In genomic region chr16:2031081-2031577, GRCh38 we compare ENCODE assay signal across 2 cellular contexts.
A peak's percentile ranks its signal among the peaks of the same experiment; 100 is the strongest.
TF ChIP-seq lines count a peak whose summit lies in the region.

No MANE protein-coding gene starts in this region.

TF ChIP-seq in HEK293, 187 proteins besides CTCF, POLR2A, EP300 and RAD21:
- peak; percentile 34 for TF ChIP-seq GLIS1 (tag by site-specific recombination; IDR thresholded peaks at IDR 0.05)
- peak; percentile 84 for TF ChIP-seq ZIC2 (tag by site-specific recombination; IDR thresholded peaks at IDR 0.05)
- TF ChIP-seq PATZ1 (tag by site-specific recombination; IDR thresholded peaks at IDR 0.05): peak; percentile 40; the same call in 1 of the 2 replicates
- TF ChIP-seq ZNF341 (tag by site-specific recombination; IDR thresholded peaks at IDR 0.05; ENCODE audit: low read depth): peak; percentile 63
- TF ChIP-seq ZNF843 (tag by site-specific recombination; IDR thresholded peaks at IDR 0.05): no peak
- no peak for TF ChIP-seq ZNF645 (tag by site-specific recombination; IDR thresholded peaks at IDR 0.05)
- TF ChIP-seq GLIS2 (tag by site-specific recombination; IDR thresholded peaks at IDR 0.05): peak; percentile 56
- no peak for TF ChIP-seq ZNF223 (tag by site-specific recombination; IDR thresholded peaks at IDR 0.05)
- TF ChIP-seq ZNF416 (tag by site-specific recombination; IDR thresholded peaks at IDR 0.05): no peak
- no peak for TF ChIP-seq ZNF169 (tag by site-specific recombination; IDR thresholded peaks at IDR 0.05)
- TF ChIP-seq ZNF174 (tag by site-specific recombination; IDR thresholded peaks at IDR 0.05): no peak
- no peak for TF ChIP-seq ZNF544 (tag by site-specific recombination; IDR thresholded peaks at IDR 0.05)
- TF ChIP-seq ZBTB8A (tag by site-specific recombination; IDR thresholded peaks at IDR 0.05): peak; percentile 43
- no peak for TF ChIP-seq ZNF266 (tag by site-specific recombination; IDR thresholded peaks at IDR 0.05; ENCODE audit: low read depth)
- 0 out of 2 replicates have a peak, but pooled peaks have one; percentile 11 for TF ChIP-seq IKZF3 (tag by site-specific recombination; IDR thresholded peaks at IDR 0.05)

TF ChIP-seq in endothelial cell of umbilical vein, 7 proteins besides CTCF, POLR2A, EP300 and RAD21:
- TF ChIP-seq JUN (IDR thresholded peaks at IDR 0.05; ENCODE audit: borderline replicate concordance, insufficient read depth, insufficient read length, low read depth) (no peak), GATA2 (IDR thresholded peaks at IDR 0.05; ENCODE audit: insufficient read depth, insufficient read length, low read depth, low read length) (no peak), FOS (IDR thresholded peaks at IDR 0.05; ENCODE audit: borderline replicate concordance, insufficient read depth, low read length) (no peak), MAX (IDR thresholded peaks at IDR 0.05; ENCODE audit: insufficient read depth, insufficient read length) (no peak), POLR2AphosphoS5 (IDR thresholded peaks at IDR 0.05; ENCODE audit: insufficient read depth, low read depth, low read length) (no peak), MYC (IDR thresholded peaks at IDR 0.05; ENCODE audit: low read depth, low read length) (no peak), EZH2 (IDR thresholded peaks at IDR 0.05; ENCODE audit: borderline replicate concordance, low read depth, low read length, severe bottlenecking) (no peak)
TF ChIP-seq in endothelial cell of umbilical vein: peak in this region for 0.
